Comparison of ENCODE assay signal across 2 cellular contexts in the genomic region with DNA sequence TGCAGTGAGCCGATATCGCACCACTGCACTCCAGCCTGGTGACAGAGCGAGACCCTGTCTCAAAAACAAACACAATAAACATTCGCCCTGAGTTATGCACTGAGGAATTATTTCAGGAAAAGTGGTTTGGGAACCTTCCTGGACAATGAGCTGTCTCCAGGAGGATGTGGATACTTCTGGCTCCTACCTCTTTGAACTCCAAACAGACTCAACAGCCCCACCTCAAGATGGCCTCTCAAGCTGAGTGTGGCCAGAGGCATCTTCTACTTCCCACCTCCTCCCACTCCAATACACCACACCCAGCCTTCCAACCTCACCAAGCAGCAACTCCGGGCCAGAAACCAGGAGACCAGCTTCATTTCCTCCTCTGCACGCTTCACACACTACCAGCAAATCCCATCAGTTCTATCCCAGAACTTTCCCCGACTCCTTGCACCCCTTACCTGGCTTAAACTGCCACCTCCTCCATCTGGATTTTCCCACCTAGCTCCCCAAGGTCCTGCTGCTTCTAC.
TF ChIP-seq lines count a peak whose summit lies in the region.

No MANE protein-coding gene starts in this region.

TF ChIP-seq in HepG2, 621 proteins besides CTCF, POLR2A, EP300 and RAD21:
- TF ChIP-seq GTF2F1 (IDR thresholded peaks at IDR 0.05; ENCODE audit: low read length), result no peak
- peak; percentile 29; the same call in 1 of the 2 replicates for TF ChIP-seq POLR2G (IDR thresholded peaks at IDR 0.05; ENCODE audit: low read depth, low read length)
- TF ChIP-seq ISX (CRISPR knock-in tag; conservative IDR thresholded peaks at IDR 0.05), result no peak
- peak; percentile 28 for TF ChIP-seq RBM22 (optimal IDR thresholded peaks at IDR 0.05; ENCODE audit: low read length)

TF ChIP-seq in IMR-90, 13 proteins besides CTCF, POLR2A, EP300 and RAD21:
- TF ChIP-seq CEBPB (IDR thresholded peaks at IDR 0.05; ENCODE audit: low read depth, low read length) (no peak), MXI1 (IDR thresholded peaks at IDR 0.05; ENCODE audit: borderline replicate concordance, low read depth, low read length) (no peak), FOS (IDR thresholded peaks at IDR 0.05; ENCODE audit: low read depth, low read length) (no peak), NFE2L2 (IDR thresholded peaks at IDR 0.05; ENCODE audit: low read depth, low read length) (no peak), CHD1 (IDR thresholded peaks at IDR 0.05; ENCODE audit: low read depth, low read length) (no peak), RCOR1 (IDR thresholded peaks at IDR 0.05; ENCODE audit: insufficient replicate concordance, low read length) (no peak)
- TF ChIP-seq, protein P1, sequence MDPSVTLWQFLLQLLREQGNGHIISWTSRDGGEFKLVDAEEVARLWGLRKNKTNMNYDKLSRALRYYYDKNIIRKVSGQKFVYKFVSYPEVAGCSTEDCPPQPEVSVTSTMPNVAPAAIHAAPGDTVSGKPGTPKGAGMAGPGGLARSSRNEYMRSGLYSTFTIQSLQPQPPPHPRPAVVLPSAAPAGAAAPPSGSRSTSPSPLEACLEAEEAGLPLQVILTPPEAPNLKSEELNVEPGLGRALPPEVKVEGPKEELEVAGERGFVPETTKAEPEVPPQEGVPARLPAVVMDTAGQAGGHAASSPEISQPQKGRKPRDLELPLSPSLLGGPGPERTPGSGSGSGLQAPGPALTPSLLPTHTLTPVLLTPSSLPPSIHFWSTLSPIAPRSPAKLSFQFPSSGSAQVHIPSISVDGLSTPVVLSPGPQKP (IDR thresholded peaks at IDR 0.05; ENCODE audit: borderline replicate concordance, low read depth, low read length), result no peak
TF ChIP-seq in IMR-90: peak in this region for 0.
